In the genomic region with DNA sequence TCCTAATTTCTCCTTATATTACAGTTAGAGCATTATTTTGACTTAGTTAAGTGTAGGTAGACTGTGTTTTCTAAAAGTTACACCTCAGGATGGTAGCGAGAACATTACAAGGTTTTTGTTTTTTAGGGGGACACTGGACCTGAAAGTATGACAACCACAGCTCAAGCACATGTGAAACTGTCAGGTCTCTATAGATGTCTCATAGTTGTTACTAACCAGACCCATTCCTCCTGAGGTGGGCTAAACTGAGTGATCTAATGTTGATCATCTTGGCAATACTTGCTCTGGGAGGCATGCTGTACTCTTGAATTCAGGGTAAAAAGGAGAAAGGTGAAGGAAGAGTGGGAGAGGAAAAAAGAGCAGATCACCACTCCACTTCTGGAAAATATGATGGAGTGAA, we compare ENCODE assay signal across 21 cellular contexts.
"Had no signal": no experiment of that assay in that cellular context is flagged by ENCODE, and none has a peak within 500 bp of the region (broad histone marks: within the 10 kb centered on the region; RNA-seq: fewer than 3 reads in every experiment).

No MANE protein-coding gene starts in this region.

- DNase-seq: colonic mucosa; cortex of kidney; effector CD8-positive, alpha-beta T cell; effector memory CD8-positive, alpha-beta T cell; endodermal cell; foreskin keratinocyte; glutamatergic neuron; head of caudate nucleus; heart right ventricle; hippocampal formation; left cardiac atrium; left lung; left ventricle myocardium superior; lower lobe of right lung; mesenchymal stem cell; mucosa of descending colon; naive B cell had no signal

- H3K9me3 ChIP-seq: colonic mucosa, esophagus muscularis mucosa, mucosa of descending colon had no signal

- H3K4me1 Mint-ChIP-seq: endodermal cell, mesothelial cell of epicardium had no signal

- H3K27ac Mint-ChIP-seq: dendritic cell treated with granulocyte-macrophage colony-stimulating factor and Interleukin-4, amounts not matched to agents 40 ng/mL and 50 ng/mL, for 4 days; effector memory CD8-positive, alpha-beta T cell; endodermal cell; mesothelial cell of epicardium; naive B cell had no signal

- H3K27ac ChIP-seq: colonic mucosa, epithelial cell of prostate, esophagus muscularis mucosa, foreskin keratinocyte, left lung, lower lobe of right lung had no signal

- ATAC-seq: effector memory CD8-positive, alpha-beta T cell; foreskin keratinocyte; left cardiac atrium; left lung; left ventricle myocardium superior; lower lobe of right lung; mucosa of descending colon had no signal

- H3K9me3 Mint-ChIP-seq: dendritic cell treated with granulocyte-macrophage colony-stimulating factor and Interleukin-4, amounts not matched to agents 40 ng/mL and 50 ng/mL, for 4 days; effector memory CD8-positive, alpha-beta T cell had no signal

- H3K36me3 Mint-ChIP-seq: mesothelial cell of epicardium had no signal

- H3K27me3 ChIP-seq: colonic mucosa, esophagus muscularis mucosa, foreskin keratinocyte, heart right ventricle, left lung had no signal

- H3K4me1 ChIP-seq: colonic mucosa, esophagus muscularis mucosa, foreskin keratinocyte, left lung, lower lobe of right lung had no signal

- H3K4me3 ChIP-seq: colonic mucosa, esophagus muscularis mucosa, heart right ventricle, left lung, lower lobe of right lung, mucosa of descending colon had no signal

- H3K36me3 ChIP-seq: colonic mucosa, esophagus muscularis mucosa, heart right ventricle, left lung, lower lobe of right lung had no signal

- H3K4me3 Mint-ChIP-seq: dendritic cell treated with granulocyte-macrophage colony-stimulating factor and Interleukin-4, amounts not matched to agents 40 ng/mL and 50 ng/mL, for 4 days; effector memory CD8-positive, alpha-beta T cell; endodermal cell; mesothelial cell of epicardium; naive B cell had no signal
